In genomic region chr10:70931168-70931805, GRCh38 we compare ENCODE assay signal across 13 cellular contexts. TPM values are rescaled to one million over a fixed set of nuclear protein-coding genes. Genes with fewer than 3 reads are reported as not detected.
DNase-seq lines count a peak whose midpoint lies in the region; ATAC-seq and TF ChIP-seq lines count a peak whose summit lies in the region.
"Had no signal": no experiment of that assay in that cellular context is flagged by ENCODE, and none has a peak within 500 bp of the region (broad histone marks: within the 10 kb centered on the region; RNA-seq: fewer than 3 reads in every experiment).

No MANE protein-coding gene starts in this region.

- H3K36me3 ChIP-seq in GM23338 (ENCODE audit: insufficient read depth) (no peaks in the 10 kb centered on the region), endodermal cell (ENCODE audit: control insufficient read depth, insufficient read depth, low read length) (no peaks in the 10 kb centered on the region)
- H3K36me3 ChIP-seq: thoracic aorta had no signal

- H3K27me3 Mint-ChIP-seq in GM23338 (ENCODE audit: insufficient read depth, low read depth, poor library complexity) (peaks cover 2% of the 10 kb centered on the region), endodermal cell (ENCODE audit: insufficient read depth) (peaks cover 2% of the 10 kb centered on the region)
- H3K27me3 Mint-ChIP-seq: activated naive CD4-positive, alpha-beta T cell treated with anti-CD3 and anti-CD28 coated beads, Interleukin-2, amount 50 U/mL, for 24 hours had no signal

- H3K27ac ChIP-seq in GM23338 (ENCODE audit: low read depth), result no peak overlapping the region
- H3K27ac ChIP-seq in endodermal cell (ENCODE audit: low read depth, low read length), result no peak overlapping the region
- H3K27ac ChIP-seq: coronary artery, thoracic aorta had no signal

- H2AFZ ChIP-seq in GM23338, result no peak overlapping the region

- H3K36me3 Mint-ChIP-seq in GM23338 (ENCODE audit: low read depth), result no peaks in the 10 kb centered on the region
- H3K36me3 Mint-ChIP-seq in endodermal cell (ENCODE audit: low read depth), result no peaks in the 10 kb centered on the region
- H3K36me3 Mint-ChIP-seq: activated naive CD4-positive, alpha-beta T cell treated with anti-CD3 and anti-CD28 coated beads, Interleukin-2, amount 50 U/mL, for 24 hours had no signal

- no peaks in the 10 kb centered on the region for H3F3A ChIP-seq in GM23338 (replicated peaks; ENCODE audit: low read depth)

- H3K4me1 ChIP-seq in GM23338 (ENCODE audit: insufficient read depth), result no peaks in the 10 kb centered on the region
- peaks cover 11% of the 10 kb centered on the region for H3K4me1 ChIP-seq in endodermal cell (ENCODE audit: control insufficient read depth, insufficient read depth, low read length)

- H3K4me1 Mint-ChIP-seq in GM23338, result no peaks in the 10 kb centered on the region; the same call in 1 of the 3 replicates
- H3K4me1 Mint-ChIP-seq in endodermal cell, result peaks cover 20% of the 10 kb centered on the region
- H3K4me1 Mint-ChIP-seq: activated naive CD4-positive, alpha-beta T cell treated with anti-CD3 and anti-CD28 coated beads, Interleukin-2, amount 50 U/mL, for 24 hours had no signal

- H3K79me2 ChIP-seq in GM23338 (replicated peaks; ENCODE audit: insufficient read depth), result no peaks in the 10 kb centered on the region

- H3K27ac Mint-ChIP-seq in GM23338 (no peak overlapping the region), endodermal cell (no peak overlapping the region)
- H3K27ac Mint-ChIP-seq: activated naive CD4-positive, alpha-beta T cell treated with anti-CD3 and anti-CD28 coated beads, Interleukin-2, amount 50 U/mL, for 24 hours had no signal

- no peak overlapping the region for H3K9ac ChIP-seq in endodermal cell (ENCODE audit: extremely low read depth, low read length, poor library complexity, severe bottlenecking)

- H3K9me3 Mint-ChIP-seq in GM23338 (no peaks in the 10 kb centered on the region), endodermal cell (no peaks in the 10 kb centered on the region)
- H3K9me3 Mint-ChIP-seq: activated naive CD4-positive, alpha-beta T cell treated with anti-CD3 and anti-CD28 coated beads, Interleukin-2, amount 50 U/mL, for 24 hours had no signal

- WGBS in endodermal cell (ENCODE audit: insufficient coverage in 1 of 2, insufficient read length in 1 of 2), 2 experiments, result 91 to 92% methylated on average over 12 to 15 of the region's 15 CpGs

- no peak overlapping the region for H3K4me2 ChIP-seq in GM23338

- H3K4me3 ChIP-seq in GM23338 (no peak overlapping the region), endodermal cell (ENCODE audit: low read length) (no peak overlapping the region)
- H3K4me3 ChIP-seq: coronary artery, thoracic aorta had no signal

- no peaks in the 10 kb centered on the region for H4K20me1 ChIP-seq in GM23338 (replicated peaks; ENCODE audit: insufficient read depth)

- no peak overlapping the region for H3K4me3 Mint-ChIP-seq in GM23338
- no peak overlapping the region for H3K4me3 Mint-ChIP-seq in endodermal cell
- H3K4me3 Mint-ChIP-seq: activated naive CD4-positive, alpha-beta T cell treated with anti-CD3 and anti-CD28 coated beads, Interleukin-2, amount 50 U/mL, for 24 hours had no signal

- no peaks in the 10 kb centered on the region for H3K9me3 ChIP-seq in endodermal cell (ENCODE audit: control insufficient read depth, low read length)
- H3K9me3 ChIP-seq: thoracic aorta had no signal

- DNase-seq in GM23338 (ENCODE audit: low spot score) (peak; percentile 18), RPMI7951 (ENCODE audit: low read depth) (peak; percentile 57), endodermal cell (peak; percentile 61), non-pigmented ciliary epithelial cell (ENCODE audit: low read depth) (peak; percentile 10), NCI-H2227 (lab: John Stamatoyannopoulos, UW; ENCODE audit: unreplicated experiment) (no peak), SHP77 treated with DMSO at 0.1 percent for 48 hours (lab: John Stamatoyannopoulos, UW) (no peak), NCI-H2107 treated with DMSO at 0.1 percent for 48 hours (lab: John Stamatoyannopoulos, UW; ENCODE audit: unreplicated experiment) (no peak)
- DNase-seq: MM.1S, T-helper 9 cell had no signal

- ATAC-seq in GM23338, result no peak
- ATAC-seq in HG02759 (IDR thresholded peaks at IDR 0.05; ENCODE audit: unreplicated experiment), result no peak

- H3K27me3 ChIP-seq in GM23338 (ENCODE audit: insufficient read depth) (no peaks in the 10 kb centered on the region), endodermal cell (ENCODE audit: control insufficient read depth, insufficient read depth, low read length, poor library complexity, severe bottlenecking) (no peaks in the 10 kb centered on the region)

- no peaks in the 10 kb centered on the region for H3K9me2 ChIP-seq in GM23338 (ENCODE audit: insufficient read depth)

- TF ChIP-seq CTCF in GM23338 (conservative IDR thresholded peaks at IDR 0.05; ENCODE audit: low read depth in 2 of 2) (peak in 1 of 2 experiments; percentile 26; a peak in 1 of 4 replicates), endodermal cell (conservative IDR thresholded peaks at IDR 0.05) (no peak)

TF ChIP-seq in GM23338, 12 proteins besides CTCF, POLR2A, EP300 and RAD21 (continues in another document):
- no peak for TF ChIP-seq CREB1 (CRISPR knock-in tag; IDR thresholded peaks at IDR 0.05; ENCODE audit: low read depth)
- no peak for TF ChIP-seq POLR2AphosphoS5 (IDR thresholded peaks at IDR 0.05; ENCODE audit: low read depth)
- TF ChIP-seq REST (IDR thresholded peaks at IDR 0.05; ENCODE audit: unreplicated experiment), result no peak
- no peak for TF ChIP-seq STAT1 (IDR thresholded peaks at IDR 0.05; ENCODE audit: unreplicated experiment)

RNA-seq across cellular contexts. Expression of gene PCBD1, which starts 42.9 kb away (rescaled TPM):
- 33.3 and 46.0 TPM in 2 replicates for total RNA-seq in GM23338 (2014; rRNA removed; shearing (Covaris generic))
- polyA plus RNA-seq in GM23338 (2016; fragmentation: Nextera tagmentation; extraction: Ambion mirVana), result 77.4 and 78.5 TPM in 2 replicates
- 71.6 and 73.9 TPM in 2 replicates for total RNA-seq in RPMI7951 (2014; rRNA removed; shearing (Covaris generic))
- 100 to 1,000 TPM; 168 to 183 TPM for total RNA-seq in endodermal cell
- 61.9 TPM for polyA plus RNA-seq in endodermal cell (2013, experiment 1 of 2)
- 54.4 TPM for polyA plus RNA-seq in endodermal cell (2013, experiment 2 of 2)

Comparison
In these comparisons a context has a peak if more than half of its experiments do, and no peak if none do; other contexts are left out.
1. DNase-seq: peak in GM23338 (single experiment), RPMI7951 (single experiment), endodermal cell (single experiment) and non-pigmented ciliary epithelial cell (single experiment); none in NCI-H2227 (single experiment), SHP77 treated with DMSO at 0.1 percent for 48 hours (single experiment) and NCI-H2107 treated with DMSO at 0.1 percent for 48 hours (single experiment).